In genomic region chr5:126600631-126601511, GRCh38 we compare ENCODE assay signal across 1 cellular context.
TF ChIP-seq lines count a peak whose summit lies in the region.

TSS of gene PHAX (plus strand) at chr5:126600947. CDS start at chr5:126600963, 16 bp downstream.

TF ChIP-seq in HepG2, 621 proteins besides CTCF, POLR2A, EP300 and RAD21 (continued from another document and continues in another):
- TF ChIP-seq ZNF687 (CRISPR knock-in tag; IDR thresholded peaks at IDR 0.05) = peak; percentile 90
- no peak for TF ChIP-seq CBX5 (CRISPR knock-in tag; IDR thresholded peaks at IDR 0.05; ENCODE audit: borderline replicate concordance)
- 0 out of 2 replicates have a peak, but pooled peaks have one; percentile 62 for TF ChIP-seq ZFP36L2 (CRISPR knock-in tag; IDR thresholded peaks at IDR 0.05)
- TF ChIP-seq ZNF10 (CRISPR knock-in tag; IDR thresholded peaks at IDR 0.05; ENCODE audit: borderline replicate concordance, low read depth) = no peak
- TF ChIP-seq NR1H2 (CRISPR knock-in tag; IDR thresholded peaks at IDR 0.05; ENCODE audit: borderline replicate concordance, low read depth) = no peak
- no peak for TF ChIP-seq SMARCC2 (IDR thresholded peaks at IDR 0.05)
- no peak for TF ChIP-seq ZNF850 (CRISPR knock-in tag; conservative IDR thresholded peaks at IDR 0.05)
- no peak for TF ChIP-seq ZSCAN5A (CRISPR knock-in tag; IDR thresholded peaks at IDR 0.05; ENCODE audit: borderline replicate concordance)
- no peak; the same call in 1 of the 2 replicates for TF ChIP-seq ZNF580 (CRISPR knock-in tag; IDR thresholded peaks at IDR 0.05; ENCODE audit: borderline replicate concordance, low read depth)
- TF ChIP-seq ZFYVE20 (CRISPR knock-in tag; IDR thresholded peaks at IDR 0.05; ENCODE audit: borderline replicate concordance, low read depth) = no peak
- TF ChIP-seq AHDC1 (CRISPR knock-in tag; IDR thresholded peaks at IDR 0.05; ENCODE audit: borderline replicate concordance) = no peak
- peak; percentile 66; the same call in 1 of the 2 replicates for TF ChIP-seq ZHX1 (CRISPR knock-in tag; IDR thresholded peaks at IDR 0.05; ENCODE audit: low read depth)
- no peak for TF ChIP-seq PLSCR1 (CRISPR knock-in tag; IDR thresholded peaks at IDR 0.05; ENCODE audit: borderline replicate concordance)
- TF ChIP-seq TOPORS (CRISPR knock-in tag; IDR thresholded peaks at IDR 0.05) = 0 out of 2 replicates have a peak, but pooled peaks have one; percentile 70
- no peak for TF ChIP-seq ZNF292 (CRISPR knock-in tag; IDR thresholded peaks at IDR 0.05; ENCODE audit: borderline replicate concordance, low read depth)
- peak; percentile 56; the same call in 1 of the 2 replicates for TF ChIP-seq GFI1 (CRISPR knock-in tag; IDR thresholded peaks at IDR 0.05; ENCODE audit: borderline replicate concordance)
- TF ChIP-seq CEBPZ (IDR thresholded peaks at IDR 0.05; ENCODE audit: low read length) = no peak
- TF ChIP-seq ZNF790 (CRISPR knock-in tag; IDR thresholded peaks at IDR 0.05; ENCODE audit: borderline replicate concordance) = peak; percentile 38; the same call in 1 of the 2 replicates
